19 cellular contexts compared by ENCODE assay signal in genomic region chr1:5622412-5622811, GRCh38.
A peak's percentile ranks its signal among the peaks of the same experiment; 100 is the strongest.
DNase-seq lines count a peak whose midpoint lies in the region; ATAC-seq, FAIRE-seq and TF ChIP-seq lines count a peak whose summit lies in the region.
"Had no signal": no experiment of that assay in that cellular context is flagged by ENCODE, and none has a peak within 500 bp of the region (broad histone marks: within the 10 kb centered on the region; RNA-seq: fewer than 3 reads in every experiment).

No MANE protein-coding gene starts in this region.

- CTCF ChIA-PET in MCF 10A (lab: Yijun Ruan, JAX) = interaction anchor here (0.6 to 1.7 kb wide), 4 partner anchors 10 to 241 kb away, joined by 3 to 11 read pairs (median 3); no protein-coding TSS in a partner anchor
- CTCF ChIA-PET in CD8-positive, alpha-beta T cell (lab: Charles Lee) = no interaction called here

- H3K27me3 Mint-ChIP-seq in MCF 10A (ENCODE audit: insufficient read depth, unreplicated experiment) (peaks cover under 1% of the 10 kb centered on the region), immature natural killer cell (ENCODE audit: low read depth in 3 of 3) (peaks cover 0 to 27% (median 9%) of the 10 kb centered on the region in 3 donors)
- H3K27me3 Mint-ChIP-seq in CD8-positive, alpha-beta T cell (ENCODE audit: low read depth) = peaks cover 19% of the 10 kb centered on the region

- no peaks in the 10 kb centered on the region for H3K36me3 ChIP-seq in breast epithelium
- H3K36me3 ChIP-seq in bronchial epithelial cell (ENCODE audit: control insufficient read depth, insufficient read depth, low read length) = no peaks in the 10 kb centered on the region
- H3K36me3 ChIP-seq in CD8-positive, alpha-beta T cell (ENCODE audit: insufficient read depth, low read length) = no peaks in the 10 kb centered on the region
- H3K36me3 ChIP-seq: BLaER1 had no signal

- DNase-seq in MCF 10A (ENCODE audit: unreplicated experiment) (peak; percentile 40), breast epithelium (ENCODE audit: low spot score in 2 of 2) (no peak), bronchial epithelial cell (ENCODE audit: low read depth) (peak; percentile 54), fibroblast of the conjunctiva (ENCODE audit: low read depth) (peak; percentile 16), immature natural killer cell (no peak), NOMO-1 treated with dmso at 0.1 percent for 144 hours (lab: John Stamatoyannopoulos, UW; ENCODE audit: unreplicated experiment) (no peak), Right ventricle myocardium superior (no peak)
- no peak for DNase-seq in CD8-positive, alpha-beta T cell
- DNase-seq: AML-193; Calu3; CD4-positive, CD25-positive, alpha-beta regulatory T cell; DMS 273 treated with DMSO at 0.1 percent for 48 hours; GOT3; H9 had no signal

- no peak for ATAC-seq in CD8-positive, alpha-beta T cell
- ATAC-seq in Right ventricle myocardium superior (ENCODE audit: poor library complexity) = no peak
- ATAC-seq: HepG2 had no signal

- H3K27me3 ChIP-seq in breast epithelium (peaks cover 0 to 4% of the 10 kb centered on the region in 2 donors), bronchial epithelial cell (ENCODE audit: control insufficient read depth, insufficient read depth, low read length) (no peaks in the 10 kb centered on the region)
- no peaks in the 10 kb centered on the region for H3K27me3 ChIP-seq in CD8-positive, alpha-beta T cell (ENCODE audit: insufficient read depth, low read length)
- H3K27me3 ChIP-seq: BLaER1 had no signal

- H3K4me1 ChIP-seq in breast epithelium = no peaks in the 10 kb centered on the region
- H3K4me1 ChIP-seq in CD8-positive, alpha-beta T cell (ENCODE audit: insufficient read depth, low read length) = no peaks in the 10 kb centered on the region

- no peak for FAIRE-seq in bronchial epithelial cell (lab: Jason Lieb, UNC)
- FAIRE-seq: GM12891, HepG2, HTR-8/SVneo had no signal

- POLR2A ChIA-PET in MCF 10A (lab: Yijun Ruan, JAX) = interaction anchor here (0.6 to 3.2 kb wide), 7 partner anchors 11 to 1769 kb away, joined by 3 to 20 read pairs (median 4); no protein-coding TSS in a partner anchor
- POLR2A ChIA-PET in CD8-positive, alpha-beta T cell (lab: Charles Lee) = no interaction called here

- H3K36me3 Mint-ChIP-seq in MCF 10A (ENCODE audit: insufficient read depth, unreplicated experiment) (peaks cover 5% of the 10 kb centered on the region), immature natural killer cell (no peaks in the 10 kb centered on the region)
- no peaks in the 10 kb centered on the region for H3K36me3 Mint-ChIP-seq in CD8-positive, alpha-beta T cell
- H3K36me3 Mint-ChIP-seq: CD4-positive, CD25-positive, alpha-beta regulatory T cell had no signal

- H3K9me3 ChIP-seq in breast epithelium = no peaks in the 10 kb centered on the region
- no peaks in the 10 kb centered on the region for H3K9me3 ChIP-seq in CD8-positive, alpha-beta T cell (ENCODE audit: low read length)
- H3K9me3 ChIP-seq: BLaER1 had no signal

- no peak for TF ChIP-seq POLR2A in breast epithelium (IDR thresholded peaks at IDR 0.05)

- no peak overlapping the region for H3K27ac ChIP-seq in breast epithelium
- H3K27ac ChIP-seq in CD8-positive, alpha-beta T cell (ENCODE audit: low read depth, low read length) = no peak overlapping the region
- H3K27ac ChIP-seq: 22Rv1, BLaER1 had no signal

- no peak for TF ChIP-seq CTCF in MCF 10A (IDR thresholded peaks at IDR 0.05; ENCODE audit: unreplicated experiment)
- no peak for TF ChIP-seq CTCF in breast epithelium (IDR thresholded peaks at IDR 0.05)
- TF ChIP-seq CTCF in bronchial epithelial cell (IDR thresholded peaks at IDR 0.05; ENCODE audit: insufficient read depth, low read length, severe bottlenecking) = no peak
- TF ChIP-seq CTCF in CD8-positive, alpha-beta T cell (IDR thresholded peaks at IDR 0.05) = no peak

- peaks cover 24% of the 10 kb centered on the region for H3K4me1 Mint-ChIP-seq in MCF 10A (ENCODE audit: insufficient read depth, unreplicated experiment)
- no peaks in the 10 kb centered on the region for H3K4me1 Mint-ChIP-seq in immature natural killer cell
- no peaks in the 10 kb centered on the region for H3K4me1 Mint-ChIP-seq in CD8-positive, alpha-beta T cell (ENCODE audit: low read depth)
- H3K4me1 Mint-ChIP-seq: CD4-positive, CD25-positive, alpha-beta regulatory T cell had no signal

- H3K9me3 Mint-ChIP-seq in MCF 10A (ENCODE audit: unreplicated experiment) (no peaks in the 10 kb centered on the region), immature natural killer cell (no peaks in the 10 kb centered on the region)
- no peaks in the 10 kb centered on the region for H3K9me3 Mint-ChIP-seq in CD8-positive, alpha-beta T cell
- H3K9me3 Mint-ChIP-seq: CD4-positive, CD25-positive, alpha-beta regulatory T cell; H9 had no signal

- H3K4me3 Mint-ChIP-seq in MCF 10A (ENCODE audit: unreplicated experiment) = peak overlapping the region; percentile 34
- no peak overlapping the region for H3K4me3 Mint-ChIP-seq in immature natural killer cell
- H3K4me3 Mint-ChIP-seq in CD8-positive, alpha-beta T cell = no peak overlapping the region
- H3K4me3 Mint-ChIP-seq: CD4-positive, CD25-positive, alpha-beta regulatory T cell; H9 had no signal

- H3K4me3 ChIP-seq in breast epithelium (no peak overlapping the region), bronchial epithelial cell (ENCODE audit: low read depth, low read length) (no peak overlapping the region)
- no peak overlapping the region for H3K4me3 ChIP-seq in CD8-positive, alpha-beta T cell (ENCODE audit: low read depth, low read length)
- H3K4me3 ChIP-seq: BLaER1 had no signal

- intact Hi-C loops in MCF 10A (cut with micrococcal nuclease) = loop anchor here (5.0 kb wide), 2 partner anchors 335 to 1710 kb away; no protein-coding TSS in a partner anchor
- intact Hi-C loops in breast epithelium (cut with DNase I; ENCODE audit: low total_unique reads) = no loop called here
- intact Hi-C loops in CD8-positive, alpha-beta T cell (cut with DNase I, micrococcal nuclease) = no loop called here
- intact Hi-C loops in Right ventricle myocardium superior (cut with DNase I) = no loop called here

- H3K27ac Mint-ChIP-seq in MCF 10A (ENCODE audit: low read depth, unreplicated experiment) (peak overlapping the region; percentile 57), immature natural killer cell (no peak overlapping the region)
- no peak overlapping the region for H3K27ac Mint-ChIP-seq in CD8-positive, alpha-beta T cell
- H3K27ac Mint-ChIP-seq: CD4-positive, CD25-positive, alpha-beta regulatory T cell; H9 had no signal

- no TSS peak for BruUV-seq in MCF 10A (replicated peaks; lab: Mats Ljungman, UMichigan)

Comparison
In these comparisons a context has a peak if more than half of its experiments do, and no peak if none do; other contexts are left out.
1. DNase-seq: peak in MCF 10A (single experiment), bronchial epithelial cell (single experiment) and fibroblast of the conjunctiva (single experiment); none in breast epithelium (0 of 2), immature natural killer cell (0 of 3), CD8-positive, alpha-beta T cell (0 of 7), NOMO-1 treated with dmso at 0.1 percent for 144 hours (single experiment) and Right ventricle myocardium superior (single experiment).